ENCODE assay signal across 26 cellular contexts in genomic region chr15:97059276-97059675, GRCh38.
"Had no signal": no experiment of that assay in that cellular context is flagged by ENCODE, and none has a peak within 500 bp of the region (broad histone marks: within the 10 kb centered on the region; RNA-seq: fewer than 3 reads in every experiment).

No MANE protein-coding gene starts in this region.

- H3K36me3 Mint-ChIP-seq: natural killer cell; stimulated activated effector memory CD8-positive, alpha-beta T cell treated with anti-CD3 and anti-CD28 coated beads, Interleukin-12 subunit alpha, Interleukin-12 subunit beta, amount 100 ng/mL, for 72 hours; stimulated activated naive B cell treated with anti-CD40 and anti-IgM and Interleukin-4, amounts not matched to agents 10 μg/mL and 1 μg/mL and 100 μg/mL, for 72 hours had no signal

- H3K27ac Mint-ChIP-seq: natural killer cell; nephron progenitor cell; stimulated activated effector memory CD8-positive, alpha-beta T cell treated with anti-CD3 and anti-CD28 coated beads, Interleukin-12 subunit alpha, Interleukin-12 subunit beta, amount 100 ng/mL, for 72 hours; stimulated activated naive B cell treated with anti-CD40 and anti-IgM and Interleukin-4, amounts not matched to agents 10 μg/mL and 1 μg/mL and 100 μg/mL, for 72 hours; stimulated activated naive CD8-positive, alpha-beta T cell treated with anti-CD3 and anti-CD28 coated beads, Interleukin-15, Interleukin-2, amounts not matched to agents 100 ng/mL and 50 ng/mL, for 24 hours had no signal

- H3K27me3 Mint-ChIP-seq: stimulated activated naive B cell treated with anti-CD40 and anti-IgM and Interleukin-4, amounts not matched to agents 10 μg/mL and 1 μg/mL and 100 μg/mL, for 72 hours; stimulated activated naive CD8-positive, alpha-beta T cell treated with anti-CD3 and anti-CD28 coated beads, Interleukin-15, Interleukin-2, amounts not matched to agents 100 ng/mL and 50 ng/mL, for 24 hours had no signal

- H3K27me3 ChIP-seq: neutrophil, pancreas, right lobe of liver, sigmoid colon, stomach, thyroid gland, tibial nerve, upper lobe of left lung, vagina had no signal

- H3K36me3 ChIP-seq: neutrophil, pancreas, right lobe of liver, sigmoid colon, stomach, thoracic aorta, thyroid gland, tibial nerve, upper lobe of left lung, vagina had no signal

- H3K4me1 ChIP-seq: pancreas, psoas muscle, right lobe of liver, sigmoid colon, stomach, thyroid gland, tibial nerve, upper lobe of left lung, vagina had no signal

- ATAC-seq: natural killer cell; pancreas; psoas muscle; right cardiac atrium; right lobe of liver; stimulated activated effector memory CD8-positive, alpha-beta T cell treated with anti-CD3 and anti-CD28 coated beads, Interleukin-12 subunit alpha, Interleukin-12 subunit beta, amount 100 ng/mL, for 72 hours; stimulated activated naive B cell treated with anti-CD40 and anti-IgM and Interleukin-4, amounts not matched to agents 10 μg/mL and 1 μg/mL and 100 μg/mL, for 72 hours had no signal

- H3K27ac ChIP-seq: neutrophil, pancreas, psoas muscle, right lobe of liver, sigmoid colon, stomach, thoracic aorta, thyroid gland, tibial nerve, upper lobe of left lung, vagina had no signal

- H3K9me3 ChIP-seq: neutrophil, pancreas, psoas muscle, right lobe of liver, stomach, thoracic aorta, thyroid gland, tibial nerve, upper lobe of left lung, vagina had no signal

- H3K4me1 Mint-ChIP-seq: natural killer cell; neural crest cell; stimulated activated effector memory CD8-positive, alpha-beta T cell treated with anti-CD3 and anti-CD28 coated beads, Interleukin-12 subunit alpha, Interleukin-12 subunit beta, amount 100 ng/mL, for 72 hours; stimulated activated naive B cell treated with anti-CD40 and anti-IgM and Interleukin-4, amounts not matched to agents 10 μg/mL and 1 μg/mL and 100 μg/mL, for 72 hours had no signal

- DNase-seq: natural killer cell; nephron progenitor cell; nucleus accumbens; pancreas; psoas muscle; right cardiac atrium; right lobe of liver; sigmoid colon; small intestine; stimulated activated CD4-positive, alpha-beta T cell treated with anti-CD3 and anti-CD28 coated beads, Interleukin-15, amount 100 ng/mL, for 24 hours; stimulated activated CD4-positive, alpha-beta T cell treated with anti-CD3 and anti-CD28 coated beads, Interleukin-2, amount 100 ng/mL, for 24 hours; stimulated activated CD4-positive, alpha-beta T cell treated with anti-CD3 and anti-CD28 coated beads, Interleukin-2, amount 100 ng/mL, for 48 hours; stimulated activated CD4-positive, alpha-beta T cell treated with anti-CD3 and anti-CD28 coated beads, Interleukin-4, amount 100 ng/mL, for 24 hours; stimulated activated naive B cell treated with anti-CD40 and anti-IgM and Interleukin-4, amounts not matched to agents 10 μg/mL and 1 μg/mL and 100 μg/mL, for 72 hours; stimulated activated naive CD4-positive, alpha-beta T cell treated with Interleukin-2 at 50 U/mL for 16 hours; stomach; thyroid gland; trophoblast cell; upper lobe of left lung had no signal

- H3K9me3 Mint-ChIP-seq: neural crest cell had no signal

- H3K4me3 Mint-ChIP-seq: natural killer cell; nephron progenitor cell; neural crest cell; stimulated activated effector memory CD8-positive, alpha-beta T cell treated with anti-CD3 and anti-CD28 coated beads, Interleukin-12 subunit alpha, Interleukin-12 subunit beta, amount 100 ng/mL, for 72 hours; stimulated activated naive B cell treated with anti-CD40 and anti-IgM and Interleukin-4, amounts not matched to agents 10 μg/mL and 1 μg/mL and 100 μg/mL, for 72 hours; stimulated activated naive CD8-positive, alpha-beta T cell treated with anti-CD3 and anti-CD28 coated beads, Interleukin-15, Interleukin-2, amounts not matched to agents 100 ng/mL and 50 ng/mL, for 24 hours had no signal

- H3K4me3 ChIP-seq: pancreas, psoas muscle, right lobe of liver, sigmoid colon, stomach, thoracic aorta, thyroid gland, tibial nerve, upper lobe of left lung, vagina had no signal
